Comparison of ENCODE assay signal across 8 cellular contexts in the genomic region with DNA sequence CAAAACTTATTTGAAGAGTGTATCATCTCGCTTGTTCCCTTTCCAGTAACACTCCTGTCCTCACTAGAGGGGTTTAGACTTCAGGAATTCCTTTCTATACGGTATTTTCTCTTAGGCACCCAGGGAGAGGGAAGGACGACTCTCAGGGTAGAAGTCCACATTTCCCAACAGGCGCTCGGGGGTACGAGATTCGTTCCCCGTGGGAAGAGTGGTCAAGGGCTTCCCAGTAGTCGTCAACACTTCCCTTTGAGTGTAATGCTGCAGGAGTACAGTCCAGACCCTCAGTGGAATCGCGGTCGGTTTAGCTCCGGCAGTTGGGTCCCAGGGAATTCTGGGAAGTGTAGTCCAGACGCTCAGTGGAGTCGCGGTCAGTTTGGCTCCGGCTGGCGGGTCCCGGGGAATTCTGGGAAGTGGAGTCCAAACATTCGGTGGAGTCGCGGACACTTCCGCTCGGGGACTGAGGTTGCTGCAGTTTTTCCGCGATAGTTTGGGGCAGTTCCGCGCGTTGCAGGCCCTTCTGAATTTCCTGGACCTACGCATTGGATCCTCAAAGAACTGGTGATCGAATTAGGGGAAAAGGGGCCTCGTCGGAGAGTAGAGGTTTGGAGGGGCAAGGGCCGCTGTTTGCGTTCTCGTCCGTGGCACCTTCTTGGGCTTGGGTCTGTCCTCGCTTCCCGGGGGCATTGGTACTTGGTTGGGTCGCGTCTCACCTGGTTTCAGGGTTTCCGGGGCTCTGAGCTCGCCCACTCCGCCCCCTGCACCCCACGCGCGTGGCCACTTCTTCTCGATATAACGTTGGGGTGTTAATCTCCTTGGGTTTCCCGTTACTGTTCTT. TPM values are rescaled to one million over a fixed set of nuclear protein-coding genes. Genes with fewer than 3 reads are reported as not detected.
DNase-seq lines count a peak whose midpoint lies in the region; ATAC-seq, FAIRE-seq and TF ChIP-seq lines count a peak whose summit lies in the region.

A gene (plus strand): TSS at position 431 of the 835 bp plus-strand sequence. CDS start 3,513 bp downstream, outside the sequence.

- TF ChIP-seq CTCF in SU-DHL-6 (IDR thresholded peaks at IDR 0.05; ENCODE audit: insufficient read depth, low read length, poor library complexity, severe bottlenecking) (no peak), pancreas (IDR thresholded peaks at IDR 0.05) (no peak), thyroid gland (IDR thresholded peaks at IDR 0.05) (no peak)

- peaks cover 8% of the 10 kb centered on the region for H3K4me1 Mint-ChIP-seq in activated naive CD8-positive, alpha-beta T cell treated with anti-CD3 and anti-CD28 coated beads for 36 hours

- no peaks in the 10 kb centered on the region for H3K9me2 ChIP-seq in SU-DHL-6 (replicated peaks; ENCODE audit: insufficient read depth, low read length)

- ATAC-seq in HG02610 (IDR thresholded peaks at IDR 0.05; ENCODE audit: unreplicated experiment) (peak; percentile 71), Right ventricle myocardium inferior (peak; percentile 98), pancreas (peak; percentile 99 to 100 (median 100))

- H3K27me3 ChIP-seq in SU-DHL-6 (ENCODE audit: low read length) = no peaks in the 10 kb centered on the region
- H3K27me3 ChIP-seq in pancreas = no peaks in the 10 kb centered on the region
- H3K27me3 ChIP-seq in thyroid gland = no peaks in the 10 kb centered on the region

- H4K20me1 ChIP-seq in SU-DHL-6 (ENCODE audit: low read depth, low read length) = no peaks in the 10 kb centered on the region

- no peaks in the 10 kb centered on the region for H3F3A ChIP-seq in SU-DHL-6 (ENCODE audit: insufficient read depth)

- H3K9ac ChIP-seq in SU-DHL-6 (ENCODE audit: low read length) = peak within 1 kb of the TSS; percentile 72

- peak within 1 kb of the TSS; percentile 97 for H2AFZ ChIP-seq in SU-DHL-6 (ENCODE audit: low read depth, low read length, severe bottlenecking)

- peaks cover 21% of the 10 kb centered on the region for H3K79me2 ChIP-seq in SU-DHL-6 (ENCODE audit: insufficient read depth, low read length)

- H3K36me3 ChIP-seq in SU-DHL-6 (ENCODE audit: low read length) = peaks cover 12% of the 10 kb centered on the region; the same call in 1 of the 2 replicates
- peaks cover 0 to 15% (median 0%) of the 10 kb centered on the region in 3 donors for H3K36me3 ChIP-seq in pancreas
- peaks cover 10 to 11% of the 10 kb centered on the region in 2 donors for H3K36me3 ChIP-seq in thyroid gland

- peak within 1 kb of the TSS; percentile 92 for H3K27ac Mint-ChIP-seq in activated naive CD8-positive, alpha-beta T cell treated with anti-CD3 and anti-CD28 coated beads for 36 hours

- peak within 1 kb of the TSS; percentile 78 for H3K4me3 ChIP-seq in SU-DHL-6 (ENCODE audit: insufficient read depth, low read length, poor library complexity, severe bottlenecking)
- H3K4me3 ChIP-seq in pancreas = peak within 1 kb of the TSS; percentile 66 to 79 (median 74)
- peak within 1 kb of the TSS; percentile 8 to 52 (median 49) for H3K4me3 ChIP-seq in thyroid gland (replicated peaks in 1 of 3)

- FAIRE-seq in pancreas (lab: Jason Lieb, UNC) = peak; percentile 37

- H3K36me3 Mint-ChIP-seq in activated naive CD8-positive, alpha-beta T cell treated with anti-CD3 and anti-CD28 coated beads for 36 hours = peaks cover 25% of the 10 kb centered on the region

- peak within 1 kb of the TSS; percentile 88 for H3K4me2 ChIP-seq in SU-DHL-6 (ENCODE audit: low read depth, low read length, poor library complexity, severe bottlenecking)

- peak within 1 kb of the TSS; percentile 98 for H3K4me3 Mint-ChIP-seq in activated naive CD8-positive, alpha-beta T cell treated with anti-CD3 and anti-CD28 coated beads for 36 hours

- H3K4me1 ChIP-seq in pancreas (peaks cover 0 to 11% (median 0%) of the 10 kb centered on the region in 3 donors), thyroid gland (peaks cover 0 to 8% of the 10 kb centered on the region in 2 donors)

- intact Hi-C loops in Right ventricle myocardium inferior (cut with DNase I) = loop anchor here (1.0 to 2.0 kb wide), 2 partner anchors 19 to 21 kb away; a partner anchor contains a TSS
- intact Hi-C loops in pancreas (cut with DNase I) = no loop called here
- intact Hi-C loops in thyroid gland (cut with DNase I) = loop anchor here (10.0 kb wide), 1 partner anchor 109 kb away; a partner anchor contains a TSS

- H3K27me3 Mint-ChIP-seq in activated naive CD8-positive, alpha-beta T cell treated with anti-CD3 and anti-CD28 coated beads for 36 hours = no peaks in the 10 kb centered on the region

- H3K27ac ChIP-seq in SU-DHL-6 (ENCODE audit: low read depth, low read length) (peak within 1 kb of the TSS; percentile 10; the same call in 1 of the 2 replicates), pancreas (peak within 1 kb of the TSS in 2 of 4 donors; percentile 53 to 60), thyroid gland (peak within 1 kb of the TSS; percentile 42 to 54 (median 44))

- 0% methylated on average over 50 of the region's 50 CpGs for WGBS in pancreas, 2 donors
- 0 to 1% methylated on average over 40 to 45 of the region's 50 CpGs for WGBS in thyroid gland, 2 donors

- peaks cover 4% of the 10 kb centered on the region for H3K9me3 Mint-ChIP-seq in activated naive CD8-positive, alpha-beta T cell treated with anti-CD3 and anti-CD28 coated beads for 36 hours

- TF ChIP-seq POLR2A in thyroid gland (IDR thresholded peaks at IDR 0.05) = peak in 1 of 2 donors; percentile 54

- DNase-seq in GDM1 (lab: John Stamatoyannopoulos, UW) (peak; percentile 86), NCI-H1105 (lab: John Stamatoyannopoulos, UW) (peak; percentile 90), Right ventricle myocardium inferior (ENCODE audit: missing footprints) (peak; percentile 93), pancreas (peak; percentile 86 to 95 (median 90)), thyroid gland (peak; percentile 89)
- peak; percentile 83 for DNase-seq in activated naive CD8-positive, alpha-beta T cell treated with anti-CD3 and anti-CD28 coated beads for 36 hours

- H3K9me3 ChIP-seq in SU-DHL-6 (ENCODE audit: insufficient read depth, low read length) = no peaks in the 10 kb centered on the region
- no peaks in the 10 kb centered on the region for H3K9me3 ChIP-seq in pancreas
- no peaks in the 10 kb centered on the region for H3K9me3 ChIP-seq in thyroid gland

RNA-seq across cellular contexts. Expression of the gene that starts here (rescaled TPM):
- 10 to 100 TPM; 13.4 to 14.6 TPM for total RNA-seq in activated naive CD8-positive, alpha-beta T cell treated with anti-CD3 and anti-CD28 coated beads for 36 hours
- 10.2 TPM for total RNA-seq in Right ventricle myocardium inferior
- 10 to 100 TPM in 4 of 6 donors, 1 to 10 TPM in 2; 5.4 to 16.4 (median 10.2) TPM for total RNA-seq in pancreas
- polyA plus RNA-seq in pancreas = 10 to 100 TPM; 11.9 to 22.6 TPM
- 10 to 100 TPM; 31.9 to 47.4 (median 36.7) TPM for total RNA-seq in thyroid gland

Comparison
In these comparisons a context has a peak if more than half of its experiments do, and no peak if none do; other contexts are left out.
1. intact Hi-C loops: an anchor here in Right ventricle myocardium inferior (1.0 to 2.0 kb wide) and thyroid gland (10.0 kb wide); none called in pancreas.